ENCODE assay signal across 1 cellular context in the genomic region with DNA sequence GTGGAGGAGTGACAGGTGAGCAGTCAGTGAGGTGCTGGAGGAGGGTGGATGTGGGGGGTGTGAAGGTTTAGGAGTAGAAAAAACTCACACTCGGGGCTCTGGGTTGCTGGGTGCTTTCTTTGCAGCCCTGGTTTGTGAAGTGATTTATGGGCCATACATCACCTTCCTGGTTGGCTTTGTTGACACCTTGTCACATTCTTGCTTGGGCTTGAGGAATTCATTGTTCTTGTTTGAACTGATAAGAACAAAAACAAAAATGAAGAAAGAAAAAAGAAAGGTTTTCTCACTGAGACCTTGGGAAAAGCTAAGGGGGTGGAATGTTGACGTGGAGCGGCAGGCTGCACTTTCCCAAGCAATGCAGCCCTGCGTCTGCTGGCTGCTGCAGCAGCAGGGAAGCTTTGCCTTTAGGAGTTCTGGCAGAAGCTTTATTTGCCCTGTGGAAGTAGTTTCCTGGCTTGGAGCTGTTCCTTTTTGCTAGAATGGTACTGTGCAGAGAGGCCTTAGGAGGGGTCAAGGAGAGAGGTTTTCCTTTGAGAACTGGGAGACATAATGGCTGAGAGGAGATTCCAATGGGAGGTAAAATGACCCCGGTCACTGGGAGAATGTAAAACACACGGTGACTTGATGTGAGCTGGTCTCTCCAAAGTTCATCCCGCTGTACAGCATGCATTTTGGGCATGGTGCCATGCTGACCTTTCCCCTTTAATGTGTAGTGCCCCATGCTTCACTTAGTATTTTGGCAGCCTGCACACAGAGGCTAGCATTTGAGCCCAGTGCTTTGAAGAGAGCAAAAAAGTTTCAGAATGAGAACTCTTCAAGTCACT.
TF ChIP-seq lines count a peak whose summit lies in the region.

No MANE protein-coding gene starts in this region.

TF ChIP-seq in GM12878, 131 proteins besides CTCF, POLR2A, EP300 and RAD21 (continued from another document):
- TF ChIP-seq, protein P1, sequence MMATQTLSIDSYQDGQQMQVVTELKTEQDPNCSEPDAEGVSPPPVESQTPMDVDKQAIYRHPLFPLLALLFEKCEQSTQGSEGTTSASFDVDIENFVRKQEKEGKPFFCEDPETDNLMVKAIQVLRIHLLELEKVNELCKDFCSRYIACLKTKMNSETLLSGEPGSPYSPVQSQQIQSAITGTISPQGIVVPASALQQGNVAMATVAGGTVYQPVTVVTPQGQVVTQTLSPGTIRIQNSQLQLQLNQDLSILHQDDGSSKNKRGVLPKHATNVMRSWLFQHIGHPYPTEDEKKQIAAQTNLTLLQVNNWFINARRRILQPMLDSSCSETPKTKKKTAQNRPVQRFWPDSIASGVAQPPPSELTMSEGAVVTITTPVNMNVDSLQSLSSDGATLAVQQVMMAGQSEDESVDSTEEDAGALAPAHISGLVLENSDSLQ (IDR thresholded peaks at IDR 0.05): 0 out of 2 replicates have a peak, but pooled peaks have one; percentile 9
- peak; percentile 53; the same call in 1 of the 2 replicates for TF ChIP-seq TCF7 (IDR thresholded peaks at IDR 0.05; ENCODE audit: borderline replicate concordance)
TF ChIP-seq in GM12878: peak in this region for 3.
